Comparison of ENCODE assay signal across 15 cellular contexts in genomic region chr6:158517038-158517437, GRCh38.
"Had no signal": no experiment of that assay in that cellular context is flagged by ENCODE, and none has a peak within 500 bp of the region (broad histone marks: within the 10 kb centered on the region; RNA-seq: fewer than 3 reads in every experiment).

No MANE protein-coding gene starts in this region.

- H3K27ac ChIP-seq: foreskin keratinocyte, neutrophil, testis, transverse colon had no signal

- H3K36me3 ChIP-seq: neutrophil, transverse colon had no signal

- H3K9me3 ChIP-seq: neutrophil, testis, transverse colon had no signal

- H3K27ac Mint-ChIP-seq: dendritic cell treated with granulocyte-macrophage colony-stimulating factor and Interleukin-4, amounts not matched to agents 40 ng/mL and 50 ng/mL, for 4 days; effector memory CD8-positive, alpha-beta T cell; naive B cell; stimulated activated naive B cell treated with anti-CD40 and anti-IgM and Interleukin-4, amounts not matched to agents 10 μg/mL and 1 μg/mL and 100 μg/mL, for 72 hours had no signal

- H3K27me3 ChIP-seq: testis had no signal

- H3K4me3 ChIP-seq: lung had no signal

- H3K9me3 Mint-ChIP-seq: dendritic cell treated with granulocyte-macrophage colony-stimulating factor and Interleukin-4, amounts not matched to agents 40 ng/mL and 50 ng/mL, for 4 days; effector memory CD8-positive, alpha-beta T cell; naive B cell; stimulated activated naive B cell treated with anti-CD40 and anti-IgM and Interleukin-4, amounts not matched to agents 10 μg/mL and 1 μg/mL and 100 μg/mL, for 72 hours; stimulated activated naive CD8-positive, alpha-beta T cell treated with anti-CD3 and anti-CD28 coated beads, Interleukin-15, amount 100 ng/mL, for 72 hours had no signal

- H3K4me3 Mint-ChIP-seq: dendritic cell treated with granulocyte-macrophage colony-stimulating factor and Interleukin-4, amounts not matched to agents 40 ng/mL and 50 ng/mL, for 4 days had no signal

- ATAC-seq: foreskin keratinocyte, left colon, sciatic nerve had no signal

- DNase-seq: effector memory CD8-positive, alpha-beta T cell; foreskin keratinocyte; left colon; left ventricle myocardium superior; naive B cell; stimulated activated CD4-positive, alpha-beta T cell treated with anti-CD3 and anti-CD28 coated beads, Interleukin-2, amount 100 ng/mL, for 24 hours; stimulated activated CD4-positive, alpha-beta T cell treated with anti-CD3 and anti-CD28 coated beads, Interleukin-4, amount 100 ng/mL, for 4 hours; stimulated activated naive B cell treated with anti-CD40 and anti-IgM and Interleukin-4, amounts not matched to agents 10 μg/mL and 1 μg/mL and 100 μg/mL, for 72 hours; stimulated activated naive CD8-positive, alpha-beta T cell treated with anti-CD3 and anti-CD28 coated beads, Interleukin-15, amount 100 ng/mL, for 72 hours; testis; transverse colon had no signal

- H3K36me3 Mint-ChIP-seq: naive B cell had no signal

- H3K4me1 ChIP-seq: foreskin keratinocyte, testis had no signal
